ENCODE assay signal across 8 cellular contexts in genomic region chr11:27497284-27497866, GRCh38. TPM values are rescaled to one million over a fixed set of nuclear protein-coding genes. Genes with fewer than 3 reads are reported as not detected.
A peak's percentile ranks its signal among the peaks of the same experiment; 100 is the strongest.
DNase-seq lines count a peak whose midpoint lies in the region; ATAC-seq and TF ChIP-seq lines count a peak whose summit lies in the region.

No MANE protein-coding gene starts in this region.

- H3K4me1 ChIP-seq in SK-N-SH (ENCODE audit: control insufficient read depth in 1 of 2, insufficient read depth in 2 of 2, low read depth in 1 of 2, low read length in 1 of 2) = peaks cover 0 to 12% of the 10 kb centered on the region in 2 experiments; a peak in 2 of 4 replicates
- peaks cover 0 to 28% (median 18%) of the 10 kb centered on the region in 9 donors for H3K4me1 ChIP-seq in heart right ventricle
- peaks cover 6 to 54% (median 17%) of the 10 kb centered on the region in 4 donors for H3K4me1 ChIP-seq in stomach

- TF ChIP-seq EP300 in SK-N-SH (IDR thresholded peaks at IDR 0.05; ENCODE audit: borderline replicate concordance in 1 of 2, low read depth in 1 of 2, low read length in 1 of 2) (no peak), stomach (IDR thresholded peaks at IDR 0.05) (no peak)

- TF ChIP-seq POLR2A in stomach (IDR thresholded peaks at IDR 0.05) = no peak

- H3K27ac ChIP-seq in SK-N-SH (ENCODE audit: low read depth in 2 of 2, low read length in 1 of 2) = no peak overlapping the region
- no peak overlapping the region for H3K27ac ChIP-seq in heart right ventricle
- peak overlapping the region in 2 of 5 donors; percentile 3 to 43 for H3K27ac ChIP-seq in stomach

- ATAC-seq in GM19438 (IDR thresholded peaks at IDR 0.05; ENCODE audit: low read depth, unreplicated experiment) (peak; percentile 70), HG03520 (IDR thresholded peaks at IDR 0.05; ENCODE audit: unreplicated experiment) (peak; percentile 51), heart right ventricle (peak in 2 of 8 donors; percentile 41 to 54), GM21737 (IDR thresholded peaks at IDR 0.05; ENCODE audit: unreplicated experiment) (no peak)

- CTCF ChIA-PET in SK-N-SH (lab: Yijun Ruan, JAX) = interaction anchor here (0.6 to 6.6 kb wide), 23 partner anchors 8 to 735 kb away, joined by 3 to 100 read pairs (median 3); partner anchors contain the start of gene LIN7C

- intact Hi-C loops in heart right ventricle (cut with DNase I) = no loop called here
- intact Hi-C loops in stomach (cut with DNase I; ENCODE audit: low total_unique reads) = no loop called here

- DNase-seq in Caki2 (ENCODE audit: low read depth) = peak; percentile 26
- peak; percentile 21 for DNase-seq in SK-N-SH
- no peak for DNase-seq in heart right ventricle
- DNase-seq in stomach = no peak
- no peak for DNase-seq in GM19240 (ENCODE audit: insufficient read length, low spot score)

- no peak overlapping the region for H3K4me3 ChIP-seq in SK-N-SH (ENCODE audit: low read depth in 2 of 2, low read length in 1 of 2)
- no peak overlapping the region for H3K4me3 ChIP-seq in heart right ventricle
- no peak overlapping the region for H3K4me3 ChIP-seq in stomach

- POLR2A ChIA-PET in SK-N-SH (lab: Yijun Ruan, JAX) = interaction anchor here (1.2 kb wide), 1 partner anchor 10 kb away, joined by 4 read pairs; no protein-coding TSS in a partner anchor

- TF ChIP-seq CTCF in SK-N-SH (IDR thresholded peaks at IDR 0.05) (peak; percentile 70), heart right ventricle (IDR thresholded peaks at IDR 0.05) (peak in 8 of 9 donors; percentile 23 to 60 (median 45)), stomach (IDR thresholded peaks at IDR 0.05) (peak in 1 of 7 experiments; percentile 37)

- H2AFZ ChIP-seq in SK-N-SH (ENCODE audit: low read depth) = no peak overlapping the region

- no peak overlapping the region for H3K4me2 ChIP-seq in SK-N-SH

- peak; percentile 62 for TF ChIP-seq RAD21 in SK-N-SH (IDR thresholded peaks at IDR 0.05; ENCODE audit: low read length)

- H4K20me1 ChIP-seq in SK-N-SH (ENCODE audit: insufficient read depth) = no peaks in the 10 kb centered on the region

- H3K79me2 ChIP-seq in SK-N-SH (ENCODE audit: insufficient read depth) = peaks cover 37% of the 10 kb centered on the region

- no peak overlapping the region for H3K9ac ChIP-seq in SK-N-SH

- in situ Hi-C loops in Caki2 (cut with HindIII; ENCODE audit: low pct_unique_long_range_greater_than_20kb, low sequenced_read_pairs) = no loop called here

- H3K9me3 ChIP-seq in SK-N-SH (no peaks in the 10 kb centered on the region), heart right ventricle (no peaks in the 10 kb centered on the region), stomach (no peaks in the 10 kb centered on the region)

- H3K27me3 ChIP-seq in SK-N-SH (ENCODE audit: insufficient read depth) (no peaks in the 10 kb centered on the region), heart right ventricle (no peaks in the 10 kb centered on the region), stomach (no peaks in the 10 kb centered on the region)

- H3F3A ChIP-seq in SK-N-SH (replicated peaks; ENCODE audit: insufficient read depth) = peaks cover 27% of the 10 kb centered on the region

- H3K9me2 ChIP-seq in SK-N-SH = no peaks in the 10 kb centered on the region

- peaks cover 75 to 80% of the 10 kb centered on the region in 2 experiments for H3K36me3 ChIP-seq in SK-N-SH (replicated peaks in 1 of 2; ENCODE audit: control insufficient read depth in 1 of 2, insufficient read depth in 2 of 2, low read length in 1 of 2)
- peaks cover 0 to 91% (median 29%) of the 10 kb centered on the region in 9 donors for H3K36me3 ChIP-seq in heart right ventricle
- H3K36me3 ChIP-seq in stomach = peaks cover 12 to 72% (median 65%) of the 10 kb centered on the region in 4 donors

TF ChIP-seq in SK-N-SH, 30 proteins besides CTCF, POLR2A, EP300 and RAD21:
- peak; percentile 29 for TF ChIP-seq SMC3 (IDR thresholded peaks at IDR 0.05; ENCODE audit: low read depth, low read length)
- TF ChIP-seq RFX5 (IDR thresholded peaks at IDR 0.05; ENCODE audit: low read length) = no peak

RNA-seq across cellular contexts. Expression of gene LIN7C, which starts 9.2 kb away (rescaled TPM):
- 11.9 and 15.5 TPM in 2 replicates for total RNA-seq in Caki2 (2014; rRNA removed; shearing (Covaris generic); ENCODE audit: low replicate concordance)
- polyA plus RNA-seq in SK-N-SH (2012; rRNA removed) = 7.3 and 11.0 TPM in 2 replicates
- 13.7 and 16.3 TPM in 2 replicates for polyA plus RNA-seq in SK-N-SH (2012; cell fraction: cytosol; rRNA removed)
- polyA plus RNA-seq in SK-N-SH (2012; cell fraction: nucleus; rRNA removed) = 3.9 and 6.7 TPM in 2 replicates
- total RNA-seq in heart right ventricle = 10 to 100 TPM; 13.9 to 22.3 (median 17.6) TPM
- polyA plus RNA-seq in heart right ventricle = 1 to 10 TPM; 3.4 to 5.9 TPM
- total RNA-seq in stomach = 100 to 1,000 TPM in 1 of 5 donors, 10 to 100 TPM in 4; 12.7 to 106 (median 29.9) TPM
- 1 to 10 TPM; 7.2 to 9.0 (median 7.8) TPM for polyA plus RNA-seq in stomach

RNA-seq across cellular contexts. Expression of gene LGR4, which starts 24.8 kb away (rescaled TPM):
- 56.9 and 58.4 TPM in 2 replicates for total RNA-seq in Caki2 (2014; rRNA removed; shearing (Covaris generic); ENCODE audit: low replicate concordance)
- polyA plus RNA-seq in SK-N-SH (2012; rRNA removed) (2.6 and 4.6 TPM in 2 replicates), heart right ventricle (10 to 100 TPM in 1 of 2 donors, 1 to 10 TPM in 1; 6.0 to 16.8 TPM), stomach (1 to 10 TPM; 5.6 to 7.6 (median 6.6) TPM)
- polyA plus RNA-seq in SK-N-SH (2012; cell fraction: cytosol; rRNA removed) = 3.2 and 3.4 TPM in 2 replicates
- polyA plus RNA-seq in SK-N-SH (2012; cell fraction: nucleus; rRNA removed) = 6.5 and 9.3 TPM in 2 replicates
- total RNA-seq in heart right ventricle (10 to 100 TPM; 13.6 to 41.0 (median 23.3) TPM), stomach (100 to 1,000 TPM in 1 of 5 donors, 10 to 100 TPM in 4; 29.2 to 236 (median 57.9) TPM)

Comparison
In these comparisons a context has a peak if more than half of its experiments do, and no peak if none do; other contexts are left out.
1. DNase-seq: peak in Caki2 (single experiment) and SK-N-SH (single experiment); none in heart right ventricle (0 of 2), stomach (single experiment) and GM19240 (single experiment).